In the genomic region with DNA sequence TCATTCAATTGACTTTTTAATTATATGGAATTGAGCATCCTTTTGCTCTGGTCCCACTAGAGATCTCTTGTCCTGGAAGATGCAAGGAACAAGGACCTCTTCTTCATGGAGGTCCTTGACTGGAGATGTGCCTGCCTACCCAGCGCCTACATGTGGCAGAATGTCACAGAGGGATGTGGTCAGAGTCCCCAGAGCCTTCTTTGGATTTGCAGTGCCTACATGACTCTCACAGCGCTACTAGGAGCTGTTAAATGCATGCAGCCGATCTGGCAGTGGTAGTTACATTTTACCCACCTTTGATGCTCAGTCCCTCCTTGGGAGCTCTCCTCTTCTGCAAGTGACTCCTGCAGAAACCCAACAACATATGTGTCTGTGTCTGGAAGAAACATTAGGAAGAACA, we compare ENCODE assay signal across 14 cellular contexts. TPM values are rescaled to one million over a fixed set of nuclear protein-coding genes. Genes with fewer than 3 reads are reported as not detected.
A peak's percentile ranks its signal among the peaks of the same experiment; 100 is the strongest.
DNase-seq lines count a peak whose midpoint lies in the region; ATAC-seq and TF ChIP-seq lines count a peak whose summit lies in the region.
"Had no signal": no experiment of that assay in that cellular context is flagged by ENCODE, and none has a peak within 500 bp of the region (broad histone marks: within the 10 kb centered on the region; RNA-seq: fewer than 3 reads in every experiment).

No MANE protein-coding gene starts in this region.

- H3K27ac ChIP-seq in KMS-11: peak overlapping the region; percentile 94
- H3K27ac ChIP-seq in OCI-LY3 (ENCODE audit: low read length): no peak overlapping the region
- peak overlapping the region; percentile 4 for H3K27ac ChIP-seq in skeletal muscle tissue (ENCODE audit: low read depth, low read length)
- no peak overlapping the region for H3K27ac ChIP-seq in left lung
- H3K27ac ChIP-seq: BLaER1 had no signal

- no peaks in the 10 kb centered on the region for H3K36me3 Mint-ChIP-seq in brain
- H3K36me3 Mint-ChIP-seq: CD8-positive, alpha-beta memory T cell had no signal

- H3K4me3 ChIP-seq in KMS-11 (IDR thresholded peaks at IDR 0.05; ENCODE audit: insufficient read depth, low read depth, low read length) (no peak overlapping the region), OCI-LY3 (ENCODE audit: low read length) (no peak overlapping the region), skeletal muscle tissue (ENCODE audit: low read length in 3 of 3) (no peak overlapping the region), left lung (no peak overlapping the region)
- H3K4me3 ChIP-seq: BLaER1 had no signal

- no peak for ATAC-seq in left lung
- no peak for ATAC-seq in GM21737 (IDR thresholded peaks at IDR 0.05; ENCODE audit: unreplicated experiment)

- H3K36me3 ChIP-seq in KMS-11 (ENCODE audit: insufficient read depth): no peaks in the 10 kb centered on the region
- H3K36me3 ChIP-seq in OCI-LY3 (replicated peaks; ENCODE audit: low read depth, low read length): no peaks in the 10 kb centered on the region
- H3K36me3 ChIP-seq in skeletal muscle tissue (ENCODE audit: control insufficient read depth in 3 of 3, insufficient read depth in 3 of 3, low read length in 3 of 3): no peaks in the 10 kb centered on the region
- no peaks in the 10 kb centered on the region for H3K36me3 ChIP-seq in left lung
- H3K36me3 ChIP-seq: BLaER1 had no signal

- H3K4me1 ChIP-seq in KMS-11 (ENCODE audit: low read depth, poor library complexity, severe bottlenecking) (peaks cover 98% of the 10 kb centered on the region), OCI-LY3 (ENCODE audit: low read length) (peaks cover 54% of the 10 kb centered on the region), skeletal muscle tissue (ENCODE audit: control insufficient read depth in 3 of 3, insufficient read depth in 3 of 3, low read length in 3 of 3) (peaks cover 0 to 17% (median 15%) of the 10 kb centered on the region in 3 donors), left lung (peaks cover 0 to 6% of the 10 kb centered on the region in 2 donors)

- DNase-seq in NCI-H1092 treated with DMSO at 0.1 percent for 48 hours (lab: John Stamatoyannopoulos, UW): no peak
- DNase-seq in stimulated activated CD4-positive, alpha-beta T cell treated with anti-CD3 and anti-CD28 coated beads, Interleukin-2, amount 100 ng/mL, for 48 hours: no peak
- DNase-seq in left lung: no peak
- DNase-seq: 8988T; AML-193; CD8-positive, alpha-beta memory T cell; HCEC 1CT; HFFc6 had no signal

- TF ChIP-seq CTCF in KMS-11 (conservative IDR thresholded peaks at IDR 0.05; ENCODE audit: low read depth, low read length) (no peak), OCI-LY3 (IDR thresholded peaks at IDR 0.05; ENCODE audit: low read depth, low read length) (no peak), brain (conservative IDR thresholded peaks at IDR 0.05) (no peak), left lung (IDR thresholded peaks at IDR 0.05) (no peak)

- H3K79me2 ChIP-seq in KMS-11 (ENCODE audit: insufficient read depth, low read depth) (peaks cover 20% of the 10 kb centered on the region; the same call in 1 of the 2 replicates), OCI-LY3 (ENCODE audit: low read length) (no peaks in the 10 kb centered on the region)

- H3K4me2 ChIP-seq in KMS-11: peak overlapping the region; percentile 74
- H3K4me2 ChIP-seq in OCI-LY3 (ENCODE audit: low read length): peak overlapping the region; percentile 27; the same call in 1 of the 2 replicates
- H3K4me2 ChIP-seq: BLaER1 had no signal

- H3K9ac ChIP-seq in KMS-11: peak overlapping the region; percentile 72
- no peak overlapping the region for H3K9ac ChIP-seq in OCI-LY3 (ENCODE audit: low read length)
- no peak overlapping the region for H3K9ac ChIP-seq in skeletal muscle tissue (ENCODE audit: low read depth in 1 of 3, low read length in 3 of 3)
- H3K9ac ChIP-seq: BLaER1 had no signal

- H3K27me3 ChIP-seq in KMS-11 (ENCODE audit: insufficient read depth, low read depth) (no peaks in the 10 kb centered on the region), OCI-LY3 (ENCODE audit: low read depth, low read length) (no peaks in the 10 kb centered on the region), skeletal muscle tissue (ENCODE audit: control insufficient read depth in 3 of 3, insufficient read depth in 3 of 3, low read length in 3 of 3) (no peaks in the 10 kb centered on the region), left lung (no peaks in the 10 kb centered on the region)
- H3K27me3 ChIP-seq: BLaER1 had no signal

- H3K4me3 Mint-ChIP-seq in brain: no peak overlapping the region
- H3K4me3 Mint-ChIP-seq: CD8-positive, alpha-beta memory T cell; HFFc6 had no signal

- peaks cover 42% of the 10 kb centered on the region for H3K4me1 Mint-ChIP-seq in brain
- H3K4me1 Mint-ChIP-seq: CD8-positive, alpha-beta memory T cell had no signal

- intact Hi-C loops in left lung (cut with DNase I): no loop called here

- H2AFZ ChIP-seq in KMS-11 (ENCODE audit: low read depth): no peak overlapping the region
- no peak overlapping the region for H2AFZ ChIP-seq in OCI-LY3 (ENCODE audit: low read depth, low read length)

- peaks cover 10% of the 10 kb centered on the region for H3K27me3 Mint-ChIP-seq in brain

- H3K9me3 Mint-ChIP-seq in brain: peaks cover 0 to 6% (median 0%) of the 10 kb centered on the region in 5 experiments
- H3K9me3 Mint-ChIP-seq: CD8-positive, alpha-beta memory T cell; HFFc6 had no signal

- peak overlapping the region in 3 of 5 experiments; percentile 44 to 73 (median 51) for H3K27ac Mint-ChIP-seq in brain
- H3K27ac Mint-ChIP-seq: CD8-positive, alpha-beta memory T cell; HFFc6 had no signal

- H3K9me3 ChIP-seq in OCI-LY3 (ENCODE audit: insufficient read depth, low read length) (no peaks in the 10 kb centered on the region), skeletal muscle tissue (ENCODE audit: control insufficient read depth in 3 of 3, low read length in 3 of 3) (no peaks in the 10 kb centered on the region), left lung (no peaks in the 10 kb centered on the region)

- H4K20me1 ChIP-seq in KMS-11 (ENCODE audit: insufficient read depth) (no peaks in the 10 kb centered on the region), OCI-LY3 (ENCODE audit: insufficient read depth, low read length) (no peaks in the 10 kb centered on the region)
- H4K20me1 ChIP-seq: BLaER1 had no signal

RNA-seq across cellular contexts. Expression of a gene that starts 51.9 kb away (rescaled TPM):
- polyA plus RNA-seq in brain (ENCODE audit: insufficient read depth, low read depth, low replicate concordance): 0.37 TPM
- total RNA-seq in skeletal muscle tissue (under 0.01 TPM), left lung (10 to 100 TPM in 1 of 2 donors, 1 to 10 TPM in 1; 7.1 to 11.4 TPM)
- polyA plus RNA-seq: CD8-positive, alpha-beta memory T cell had no signal

Comparison
In these comparisons a context has a peak if more than half of its experiments do, and no peak if none do; other contexts are left out.
1. H3K27ac ChIP-seq: peak in KMS-11 (single experiment) and skeletal muscle tissue (single experiment); none in OCI-LY3 (single experiment) and left lung (0 of 2).